In genomic region chr7:73593207-73594045, GRCh38 we compare ENCODE assay signal across 1 cellular context.
TF ChIP-seq lines count a peak whose summit lies in the region.

No MANE protein-coding gene starts in this region.

TF ChIP-seq in IMR-90, 13 proteins besides CTCF, POLR2A, EP300 and RAD21 (continued from another document):
- no peak for TF ChIP-seq ELK1 (IDR thresholded peaks at IDR 0.05; ENCODE audit: borderline replicate concordance, low read depth, low read length)
- TF ChIP-seq CHD1 (IDR thresholded peaks at IDR 0.05; ENCODE audit: low read depth, low read length), result no peak
- TF ChIP-seq MXI1 (IDR thresholded peaks at IDR 0.05; ENCODE audit: borderline replicate concordance, low read depth, low read length), result no peak
- no peak for TF ChIP-seq USF2 (IDR thresholded peaks at IDR 0.05; ENCODE audit: low read depth, low read length)
- TF ChIP-seq SMC3 (IDR thresholded peaks at IDR 0.05; ENCODE audit: low read depth, low read length), result no peak
- no peak for TF ChIP-seq BHLHE40 (IDR thresholded peaks at IDR 0.05; ENCODE audit: low read depth, low read length)
